ENCODE assay signal across 29 cellular contexts in the genomic region with DNA sequence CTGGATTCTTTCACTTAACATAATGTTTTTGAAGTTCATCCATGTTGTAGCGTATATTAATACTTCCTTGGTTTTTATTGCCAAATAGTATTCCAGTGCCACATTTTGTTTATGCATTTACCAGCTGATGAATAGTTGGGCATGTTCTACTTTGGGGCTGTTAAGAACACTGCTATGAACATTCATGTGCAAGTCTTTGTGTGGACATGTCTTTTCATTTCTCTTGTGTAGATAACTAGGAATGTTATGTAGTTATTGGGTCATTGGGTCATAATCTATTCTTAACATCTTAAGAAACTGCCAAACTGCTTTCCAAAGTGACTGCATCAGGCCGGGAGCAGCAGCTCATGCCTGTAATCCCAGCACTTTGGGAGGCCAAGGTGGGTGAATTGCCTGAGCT. TPM values are rescaled to one million over a fixed set of nuclear protein-coding genes. Genes with fewer than 3 reads are reported as not detected.
"Had no signal": no experiment of that assay in that cellular context is flagged by ENCODE, and none has a peak within 500 bp of the region (broad histone marks: within the 10 kb centered on the region; RNA-seq: fewer than 3 reads in every experiment).

No MANE protein-coding gene starts in this region.

- DNase-seq: Karpas-422, KBM-7, MM.1S, MV-4-11, NCI-H1092, NCI-H1417 treated with DMSO at 0.1 percent for 48 hours, NCI-H1436 treated with DMSO at 0.1 percent for 48 hours, NCI-H187, NCI-H1930, NCI-H2081 treated with DMSO at 0.1 percent for 48 hours, NCI-H2107, NCI-H2171, NCI-H226, NCI-H446 treated with DMSO at 0.1 percent for 48 hours, NCI-H510A, NCI-H524, NCI-H526, NCI-H774, Peyer's patch, Right ventricle myocardium superior, RPMI8226, SHP77 treated with DMSO at 0.1 percent for 48 hours, SK-N-SH, SW 1271 had no signal

- H3K36me3 ChIP-seq: Peyer's patch, SJSA1 had no signal

- H3K27ac ChIP-seq: KMS-11, Peyer's patch, SJSA1 had no signal

- H3K4me3 ChIP-seq: Peyer's patch, SJSA1 had no signal

- H3K27me3 ChIP-seq: Peyer's patch had no signal

RNA-seq across cellular contexts. Expression of a gene that starts 43.8 kb away (rescaled TPM):
- total RNA-seq: LHCN-M2, MCF 10A, OCI-LY7, SJSA1 had no signal
